In genomic region chr2:103167599-103167998, GRCh38 we compare ENCODE assay signal across 21 cellular contexts.
"Had no signal": no experiment of that assay in that cellular context is flagged by ENCODE, and none has a peak within 500 bp of the region (broad histone marks: within the 10 kb centered on the region; RNA-seq: fewer than 3 reads in every experiment).

No MANE protein-coding gene starts in this region.

- H3K27ac ChIP-seq: SJSA1, SK-N-MC had no signal

- H3K4me1 ChIP-seq: SJSA1 had no signal

- DNase-seq: IMR-90, Karpas-422, KG1, MG63, NCI-H1092, NCI-H1417 treated with DMSO at 0.1 percent for 48 hours, NCI-H146, NCI-H1694 treated with DMSO at 0.1 percent for 48 hours, NCI-H2029, NCI-H2081 treated with DMSO at 0.1 percent for 48 hours, NCI-H2227 treated with DMSO at 0.1 percent for 48 hours, NCI-H446, NCI-H510A, NCI-H524 treated with DMSO at 0.1 percent for 48 hours, NCI-H69, NCI-H774, Right ventricle myocardium superior, RPMI8226, SIG-M5 had no signal

- H3K4me3 ChIP-seq: MG63, SJSA1, SK-N-MC had no signal

- H3K9me3 ChIP-seq: MG63 had no signal

- H3K27me3 ChIP-seq: MG63, SJSA1 had no signal

- H3K36me3 ChIP-seq: MG63, SJSA1 had no signal
